20 cellular contexts compared by ENCODE assay signal in the genomic region with DNA sequence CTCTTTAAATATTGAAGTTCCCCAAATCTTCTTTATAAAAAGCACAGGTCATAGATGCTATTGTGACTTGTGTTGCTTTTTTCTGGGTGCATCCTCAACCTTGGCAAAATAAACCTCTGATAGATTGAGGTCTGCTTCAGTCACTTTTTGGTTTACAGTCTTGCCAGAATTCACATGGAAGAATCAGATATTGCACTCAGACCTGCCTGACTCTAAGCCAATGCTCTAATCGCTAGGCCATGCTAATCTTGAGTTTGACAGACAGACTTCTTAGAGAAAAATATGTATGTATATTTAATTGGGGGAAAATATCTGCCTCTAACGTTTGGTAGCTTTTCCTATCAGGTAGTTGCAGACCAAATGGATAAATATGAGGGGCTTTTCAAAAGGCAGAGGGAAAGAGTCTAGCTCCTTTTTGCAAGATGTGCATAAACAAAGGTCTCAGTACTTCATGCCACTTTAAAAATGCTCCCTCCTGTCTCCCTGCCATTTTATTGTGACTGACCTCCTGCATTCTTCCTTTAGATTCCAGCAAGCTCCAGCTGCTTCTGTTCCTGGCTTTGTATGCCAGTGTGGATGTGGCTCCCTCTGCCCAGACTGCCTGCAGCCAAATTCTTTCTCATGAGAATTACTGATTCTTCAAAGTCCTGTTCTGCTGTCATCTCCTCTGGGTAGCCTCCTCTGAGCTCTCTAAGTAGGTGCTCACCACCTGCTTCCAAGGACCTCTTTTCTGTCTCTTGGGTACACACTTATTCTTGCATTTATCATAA. TPM values are rescaled to one million over a fixed set of nuclear protein-coding genes. Genes with fewer than 3 reads are reported as not detected.
DNase-seq lines count a peak whose midpoint lies in the region; ATAC-seq lines count a peak whose summit lies in the region.
"Had no signal": no experiment of that assay in that cellular context is flagged by ENCODE, and none has a peak within 500 bp of the region (broad histone marks: within the 10 kb centered on the region; RNA-seq: fewer than 3 reads in every experiment).

No MANE protein-coding gene starts in this region.

- H4K8ac ChIP-seq in mesendoderm (ENCODE audit: low read depth, low read length), result no peak overlapping the region

- H3K4ac ChIP-seq in mesendoderm (ENCODE audit: low read depth, low read length), result no peak overlapping the region

- WGBS in mesendoderm (ENCODE audit: extremely low coverage, insufficient coverage, low lambda C conversion rate), result no CpG with 5 or more reads among the region's 2 CpGs

- H3K4me1 ChIP-seq in adipocyte (ENCODE audit: control insufficient read depth, insufficient read depth, low read length), result no peaks in the 10 kb centered on the region
- H3K4me1 ChIP-seq in mesendoderm (ENCODE audit: control insufficient read depth, low read depth, low read length), result peaks cover 2% of the 10 kb centered on the region
- peaks cover 4% of the 10 kb centered on the region; the same call in 1 of the 2 replicates for H3K4me1 ChIP-seq in HAP-1
- H3K4me1 ChIP-seq: SJSA1, uterus had no signal

- no peak overlapping the region for H4K5ac ChIP-seq in mesendoderm (ENCODE audit: low read length)

- no peak overlapping the region for H3K56ac ChIP-seq in mesendoderm (ENCODE audit: low read length)

- no peak overlapping the region for H2BK15ac ChIP-seq in mesendoderm (replicated peaks; ENCODE audit: low read depth)

- intact Hi-C loops in left colon (cut with DNase I, micrococcal nuclease), result no loop called here

- ATAC-seq in HG03442 (IDR thresholded peaks at IDR 0.05; ENCODE audit: unreplicated experiment) (no peak), left colon (no peak)
- ATAC-seq: natural killer cell, Panc1 had no signal

- no peaks in the 10 kb centered on the region for H3K36me3 ChIP-seq in adipocyte (ENCODE audit: control insufficient read depth, insufficient read depth, low read length, severe bottlenecking)
- no peaks in the 10 kb centered on the region for H3K36me3 ChIP-seq in mesendoderm (ENCODE audit: control insufficient read depth, insufficient read depth, low read length)
- no peaks in the 10 kb centered on the region for H3K36me3 ChIP-seq in HAP-1 (replicated peaks)
- H3K36me3 ChIP-seq: SJSA1, uterus had no signal

- H3K79me1 ChIP-seq in mesendoderm (ENCODE audit: low read length), result no peaks in the 10 kb centered on the region

- peak; percentile 18 for DNase-seq in DMS79 (lab: John Stamatoyannopoulos, UW)
- DNase-seq in NCI-H146 (lab: John Stamatoyannopoulos, UW), result peak; percentile 24
- DNase-seq in adipocyte (ENCODE audit: low read depth), result peak; percentile 13
- DNase-seq in mesendoderm, result peak; percentile 64
- DNase-seq in left colon, result no peak
- DNase-seq in HPDE6-E6E7 (ENCODE audit: extremely low spot score), result no peak
- no peak for DNase-seq in HAP-1 (ENCODE audit: low spot score in 2 of 2)
- DNase-seq: activated CD4-positive, alpha-beta T cell treated with anti-CD3 and anti-CD28 coated beads, Interleukin-2, amount 10 ng/mL, durations not matched to agents 7 days and 5 days; activated naive CD8-positive, alpha-beta T cell treated with anti-CD3 and anti-CD28 coated beads, Interleukin-2, amount 10 ng/mL, durations not matched to agents 7 days and 5 days; C1 segment of cervical spinal cord; H9; natural killer cell; NCI-H1436 treated with DMSO at 0.1 percent for 48 hours; NCI-H774; T-helper 2 cell; uterus had no signal

- no peak overlapping the region for H2BK5ac ChIP-seq in mesendoderm (ENCODE audit: low read length)

- no peak overlapping the region for H2AK5ac ChIP-seq in mesendoderm (ENCODE audit: low read length)

- no peak overlapping the region for H3K9ac ChIP-seq in adipocyte (ENCODE audit: low read length)
- H3K9ac ChIP-seq in mesendoderm (ENCODE audit: low read length), result no peak overlapping the region

- no peak overlapping the region for H3K18ac ChIP-seq in mesendoderm (ENCODE audit: low read length)

- H3K27me3 ChIP-seq in adipocyte (replicated peaks; ENCODE audit: control insufficient read depth, insufficient read depth, low read length) (no peaks in the 10 kb centered on the region), mesendoderm (ENCODE audit: insufficient read depth, low read length, poor library complexity) (no peaks in the 10 kb centered on the region), HAP-1 (ENCODE audit: low read depth) (no peaks in the 10 kb centered on the region)
- H3K27me3 ChIP-seq: SJSA1, uterus had no signal

- H3K4me3 ChIP-seq in adipocyte (ENCODE audit: low read length) (no peak overlapping the region), mesendoderm (ENCODE audit: low read length) (no peak overlapping the region), HAP-1 (no peak overlapping the region)
- H3K4me3 ChIP-seq: SJSA1, uterus had no signal

- in situ Hi-C loops in HAP-1 (cut with MboI; ENCODE audit: low sequenced_read_pairs), result no loop called here

- H3K9me3 ChIP-seq in adipocyte (ENCODE audit: control insufficient read depth, low read length) (no peaks in the 10 kb centered on the region), HAP-1 (no peaks in the 10 kb centered on the region)
- H3K9me3 ChIP-seq: SJSA1, uterus had no signal

- no peak overlapping the region for H3K27ac ChIP-seq in mesendoderm (ENCODE audit: low read depth, low read length)
- H3K27ac ChIP-seq: SJSA1, uterus, VCaP had no signal

- no peaks in the 10 kb centered on the region for H3K79me2 ChIP-seq in mesendoderm (ENCODE audit: control insufficient read depth, insufficient read depth, low read length)

- no peak overlapping the region for H2BK120ac ChIP-seq in mesendoderm (ENCODE audit: low read depth, low read length)

- H3K4me2 ChIP-seq in mesendoderm (ENCODE audit: low read length), result no peak overlapping the region

- no peak overlapping the region for H3K23ac ChIP-seq in mesendoderm (ENCODE audit: low read length)

RNA-seq across cellular contexts. Expression of a gene that starts 42.4 kb away (rescaled TPM):
- 55.8 TPM for polyA plus RNA-seq in mesendoderm (2013, experiment 1 of 2)
- polyA plus RNA-seq in mesendoderm (2013, experiment 2 of 2), result 55.6 TPM
- total RNA-seq in left colon, result 1 to 10 TPM; 3.5 to 6.2 TPM

Comparison
In these comparisons a context has a peak if more than half of its experiments do, and no peak if none do; other contexts are left out.
1. DNase-seq: peak in DMS79 (single experiment), NCI-H146 (single experiment), adipocyte (single experiment) and mesendoderm (single experiment); none in left colon (0 of 2), HPDE6-E6E7 (single experiment) and HAP-1 (0 of 2).